In genomic region chr16:17144431-17144830, GRCh38 we compare ENCODE assay signal across 20 cellular contexts.
"Had no signal": no experiment of that assay in that cellular context is flagged by ENCODE, and none has a peak within 500 bp of the region (broad histone marks: within the 10 kb centered on the region; RNA-seq: fewer than 3 reads in every experiment).

No MANE protein-coding gene starts in this region.

- H3K4me3 ChIP-seq: coronary artery, dorsolateral prefrontal cortex, esophagus muscularis mucosa, gastrocnemius medialis, heart right ventricle, left lung, lower lobe of right lung, mucosa of descending colon had no signal

- H3K4me1 Mint-ChIP-seq: mesothelial cell of epicardium had no signal

- H3K27me3 ChIP-seq: dorsolateral prefrontal cortex, esophagus muscularis mucosa, gastrocnemius medialis, heart right ventricle, left lung had no signal

- H3K9me3 Mint-ChIP-seq: mesothelial cell of epicardium, naive B cell had no signal

- H3K9me3 ChIP-seq: esophagus muscularis mucosa, gastrocnemius medialis, heart right ventricle, left lung, lower lobe of right lung, mucosa of descending colon had no signal

- H3K27ac ChIP-seq: coronary artery, dorsolateral prefrontal cortex, esophagus muscularis mucosa, gastrocnemius medialis, heart right ventricle, left lung, lower lobe of right lung had no signal

- H3K27ac Mint-ChIP-seq: mesothelial cell of epicardium had no signal

- DNase-seq: dermis blood vessel endothelial cell; dorsolateral prefrontal cortex; effector CD4-positive, alpha-beta T cell; effector memory CD4-positive, alpha-beta T cell; foreskin melanocyte; gastrocnemius medialis; glutamatergic neuron; head of caudate nucleus; heart right ventricle; hippocampal formation; left cardiac atrium; left lung; left ventricle myocardium superior; lower lobe of right lung; mesenchymal stem cell; mucosa of descending colon; naive B cell had no signal

- H3K27me3 Mint-ChIP-seq: naive B cell had no signal

- H3K4me1 ChIP-seq: esophagus muscularis mucosa, gastrocnemius medialis, heart right ventricle, left lung, lower lobe of right lung had no signal

- H3K4me3 Mint-ChIP-seq: mesothelial cell of epicardium, naive B cell had no signal

- H3K36me3 ChIP-seq: gastrocnemius medialis, lower lobe of right lung had no signal

- H3K36me3 Mint-ChIP-seq: mesothelial cell of epicardium had no signal

- ATAC-seq: gastrocnemius medialis, heart right ventricle, left cardiac atrium, left lung, left ventricle myocardium superior, lower lobe of right lung, mucosa of descending colon had no signal
